In the genomic region with DNA sequence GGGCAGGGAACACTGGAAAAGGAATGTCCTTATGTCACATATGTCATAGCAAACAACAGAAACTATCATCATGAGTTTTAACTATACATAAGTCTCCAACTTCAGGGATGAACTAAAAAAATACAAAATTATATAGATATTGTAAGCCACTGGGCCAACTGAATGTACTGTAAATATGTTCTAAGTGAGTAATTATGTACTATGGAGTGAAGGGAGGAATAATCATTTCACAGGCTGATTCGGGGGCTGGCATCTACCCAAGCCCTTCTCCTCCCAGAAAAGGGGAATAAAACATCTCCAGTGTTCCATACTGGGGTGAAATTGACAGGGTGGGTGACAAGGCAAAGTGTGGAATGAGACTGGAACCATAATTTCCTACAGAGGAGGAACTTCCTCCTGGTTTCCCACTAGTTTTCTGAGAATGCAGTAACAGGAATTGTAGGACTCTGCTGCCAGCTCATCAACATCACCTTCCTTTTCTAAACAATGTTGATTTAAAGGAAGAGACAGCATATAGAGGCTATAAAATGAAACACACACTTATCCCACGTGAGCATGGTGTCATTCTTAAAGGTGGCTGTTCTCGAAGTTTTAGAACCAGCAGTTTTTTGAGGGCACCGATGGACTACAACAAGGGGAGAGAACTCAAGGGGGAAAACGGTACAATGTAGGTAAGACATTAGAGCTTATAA, we compare ENCODE assay signal across 1 cellular context.
TF ChIP-seq lines count a peak whose summit lies in the region.

No MANE protein-coding gene starts in this region.

TF ChIP-seq in GM23338, 12 proteins besides CTCF, POLR2A, EP300 and RAD21 (continued from another document):
- TF ChIP-seq, protein P1, sequence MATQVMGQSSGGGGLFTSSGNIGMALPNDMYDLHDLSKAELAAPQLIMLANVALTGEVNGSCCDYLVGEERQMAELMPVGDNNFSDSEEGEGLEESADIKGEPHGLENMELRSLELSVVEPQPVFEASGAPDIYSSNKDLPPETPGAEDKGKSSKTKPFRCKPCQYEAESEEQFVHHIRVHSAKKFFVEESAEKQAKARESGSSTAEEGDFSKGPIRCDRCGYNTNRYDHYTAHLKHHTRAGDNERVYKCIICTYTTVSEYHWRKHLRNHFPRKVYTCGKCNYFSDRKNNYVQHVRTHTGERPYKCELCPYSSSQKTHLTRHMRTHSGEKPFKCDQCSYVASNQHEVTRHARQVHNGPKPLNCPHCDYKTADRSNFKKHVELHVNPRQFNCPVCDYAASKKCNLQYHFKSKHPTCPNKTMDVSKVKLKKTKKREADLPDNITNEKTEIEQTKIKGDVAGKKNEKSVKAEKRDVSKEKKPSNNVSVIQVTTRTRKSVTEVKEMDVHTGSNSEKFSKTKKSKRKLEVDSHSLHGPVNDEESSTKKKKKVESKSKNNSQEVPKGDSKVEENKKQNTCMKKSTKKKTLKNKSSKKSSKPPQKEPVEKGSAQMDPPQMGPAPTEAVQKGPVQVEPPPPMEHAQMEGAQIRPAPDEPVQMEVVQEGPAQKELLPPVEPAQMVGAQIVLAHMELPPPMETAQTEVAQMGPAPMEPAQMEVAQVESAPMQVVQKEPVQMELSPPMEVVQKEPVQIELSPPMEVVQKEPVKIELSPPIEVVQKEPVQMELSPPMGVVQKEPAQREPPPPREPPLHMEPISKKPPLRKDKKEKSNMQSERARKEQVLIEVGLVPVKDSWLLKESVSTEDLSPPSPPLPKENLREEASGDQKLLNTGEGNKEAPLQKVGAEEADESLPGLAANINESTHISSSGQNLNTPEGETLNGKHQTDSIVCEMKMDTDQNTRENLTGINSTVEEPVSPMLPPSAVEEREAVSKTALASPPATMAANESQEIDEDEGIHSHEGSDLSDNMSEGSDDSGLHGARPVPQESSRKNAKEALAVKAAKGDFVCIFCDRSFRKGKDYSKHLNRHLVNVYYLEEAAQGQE (IDR thresholded peaks at IDR 0.05; ENCODE audit: unreplicated experiment), result no peak
- TF ChIP-seq, protein P2, sequence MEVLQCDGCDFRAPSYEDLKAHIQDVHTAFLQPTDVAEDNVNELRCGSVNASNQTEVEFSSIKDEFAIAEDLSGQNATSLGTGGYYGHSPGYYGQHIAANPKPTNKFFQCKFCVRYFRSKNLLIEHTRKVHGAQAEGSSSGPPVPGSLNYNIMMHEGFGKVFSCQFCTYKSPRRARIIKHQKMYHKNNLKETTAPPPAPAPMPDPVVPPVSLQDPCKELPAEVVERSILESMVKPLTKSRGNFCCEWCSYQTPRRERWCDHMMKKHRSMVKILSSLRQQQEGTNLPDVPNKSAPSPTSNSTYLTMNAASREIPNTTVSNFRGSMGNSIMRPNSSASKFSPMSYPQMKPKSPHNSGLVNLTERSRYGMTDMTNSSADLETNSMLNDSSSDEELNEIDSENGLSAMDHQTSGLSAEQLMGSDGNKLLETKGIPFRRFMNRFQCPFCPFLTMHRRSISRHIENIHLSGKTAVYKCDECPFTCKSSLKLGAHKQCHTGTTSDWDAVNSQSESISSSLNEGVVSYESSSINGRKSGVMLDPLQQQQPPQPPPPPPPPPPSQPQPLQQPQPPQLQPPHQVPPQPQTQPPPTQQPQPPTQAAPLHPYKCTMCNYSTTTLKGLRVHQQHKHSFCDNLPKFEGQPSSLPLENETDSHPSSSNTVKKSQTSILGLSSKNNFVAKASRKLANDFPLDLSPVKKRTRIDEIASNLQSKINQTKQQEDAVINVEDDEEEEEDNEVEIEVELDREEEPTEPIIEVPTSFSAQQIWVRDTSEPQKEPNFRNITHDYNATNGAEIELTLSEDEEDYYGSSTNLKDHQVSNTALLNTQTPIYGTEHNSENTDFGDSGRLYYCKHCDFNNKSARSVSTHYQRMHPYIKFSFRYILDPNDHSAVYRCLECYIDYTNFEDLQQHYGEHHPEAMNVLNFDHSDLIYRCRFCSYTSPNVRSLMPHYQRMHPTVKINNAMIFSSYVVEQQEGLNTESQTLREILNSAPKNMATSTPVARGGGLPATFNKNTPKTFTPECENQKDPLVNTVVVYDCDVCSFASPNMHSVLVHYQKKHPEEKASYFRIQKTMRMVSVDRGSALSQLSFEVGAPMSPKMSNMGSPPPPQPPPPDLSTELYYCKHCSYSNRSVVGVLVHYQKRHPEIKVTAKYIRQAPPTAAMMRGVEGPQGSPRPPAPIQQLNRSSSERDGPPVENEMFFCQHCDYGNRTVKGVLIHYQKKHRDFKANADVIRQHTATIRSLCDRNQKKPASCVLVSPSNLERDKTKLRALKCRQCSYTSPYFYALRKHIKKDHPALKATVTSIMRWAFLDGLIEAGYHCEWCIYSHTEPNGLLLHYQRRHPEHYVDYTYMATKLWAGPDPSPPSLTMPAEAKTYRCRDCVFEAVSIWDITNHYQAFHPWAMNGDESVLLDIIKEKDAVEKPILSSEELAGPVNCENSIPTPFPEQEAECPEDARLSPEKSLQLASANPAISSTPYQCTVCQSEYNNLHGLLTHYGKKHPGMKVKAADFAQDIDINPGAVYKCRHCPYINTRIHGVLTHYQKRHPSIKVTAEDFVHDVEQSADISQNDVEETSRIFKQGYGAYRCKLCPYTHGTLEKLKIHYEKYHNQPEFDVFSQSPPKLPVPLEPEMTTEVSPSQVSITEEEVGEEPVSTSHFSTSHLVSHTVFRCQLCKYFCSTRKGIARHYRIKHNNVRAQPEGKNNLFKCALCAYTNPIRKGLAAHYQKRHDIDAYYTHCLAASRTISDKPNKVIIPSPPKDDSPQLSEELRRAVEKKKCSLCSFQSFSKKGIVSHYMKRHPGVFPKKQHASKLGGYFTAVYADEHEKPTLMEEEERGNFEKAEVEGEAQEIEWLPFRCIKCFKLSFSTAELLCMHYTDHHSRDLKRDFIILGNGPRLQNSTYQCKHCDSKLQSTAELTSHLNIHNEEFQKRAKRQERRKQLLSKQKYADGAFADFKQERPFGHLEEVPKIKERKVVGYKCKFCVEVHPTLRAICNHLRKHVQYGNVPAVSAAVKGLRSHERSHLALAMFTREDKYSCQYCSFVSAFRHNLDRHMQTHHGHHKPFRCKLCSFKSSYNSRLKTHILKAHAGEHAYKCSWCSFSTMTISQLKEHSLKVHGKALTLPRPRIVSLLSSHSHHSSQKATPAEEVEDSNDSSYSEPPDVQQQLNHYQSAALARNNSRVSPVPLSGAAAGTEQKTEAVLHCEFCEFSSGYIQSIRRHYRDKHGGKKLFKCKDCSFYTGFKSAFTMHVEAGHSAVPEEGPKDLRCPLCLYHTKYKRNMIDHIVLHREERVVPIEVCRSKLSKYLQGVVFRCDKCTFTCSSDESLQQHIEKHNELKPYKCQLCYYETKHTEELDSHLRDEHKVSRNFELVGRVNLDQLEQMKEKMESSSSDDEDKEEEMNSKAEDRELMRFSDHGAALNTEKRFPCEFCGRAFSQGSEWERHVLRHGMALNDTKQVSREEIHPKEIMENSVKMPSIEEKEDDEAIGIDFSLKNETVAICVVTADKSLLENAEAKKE (CRISPR knock-in tag; IDR thresholded peaks at IDR 0.05), result no peak
